Comparison of ENCODE assay signal across 9 cellular contexts in genomic region chr3:10193692-10194327, GRCh38. TPM values are rescaled to one million over a fixed set of nuclear protein-coding genes. Genes with fewer than 3 reads are reported as not detected.
A peak's percentile ranks its signal among the peaks of the same experiment; 100 is the strongest.
DNase-seq lines count a peak whose midpoint lies in the region; ATAC-seq and TF ChIP-seq lines count a peak whose summit lies in the region.
"Had no signal": no experiment of that assay in that cellular context is flagged by ENCODE, and none has a peak within 500 bp of the region (broad histone marks: within the 10 kb centered on the region; RNA-seq: fewer than 3 reads in every experiment).

No MANE protein-coding gene starts in this region.

- H3K9me3 Mint-ChIP-seq in Caco-2 (ENCODE audit: unreplicated experiment) (no peaks in the 10 kb centered on the region), WTC11 (no peaks in the 10 kb centered on the region)

- DNase-seq in Caco-2 (no peak), WTC11 (ENCODE audit: low spot score) (no peak), foreskin keratinocyte (no peak), sigmoid colon (no peak), SK-N-DZ (ENCODE audit: low spot score) (no peak), GM10266 (ENCODE audit: extremely low spot score) (no peak)
- DNase-seq: MV-4-11 had no signal

- no peaks in the 10 kb centered on the region for H3K27me3 ChIP-seq in Caco-2 (replicated peaks; ENCODE audit: control insufficient read depth, insufficient read depth, low read length)
- no peaks in the 10 kb centered on the region for H3K27me3 ChIP-seq in foreskin keratinocyte
- no peaks in the 10 kb centered on the region for H3K27me3 ChIP-seq in sigmoid colon

- H3K27ac Mint-ChIP-seq in Caco-2 (ENCODE audit: unreplicated experiment) (peak overlapping the region; percentile 76), WTC11 (peak overlapping the region; percentile 78)

- H3K36me3 Mint-ChIP-seq in Caco-2 (ENCODE audit: insufficient read depth, unreplicated experiment) (peaks cover 6% of the 10 kb centered on the region), WTC11 (no peaks in the 10 kb centered on the region)

- TF ChIP-seq CTCF in Caco-2 (IDR thresholded peaks at IDR 0.05; ENCODE audit: insufficient read depth in 1 of 2, low read depth in 1 of 2, low read length in 1 of 2, severe bottlenecking in 1 of 2, unreplicated experiment in 1 of 2) = no peak
- TF ChIP-seq CTCF in WTC11 (IDR thresholded peaks at IDR 0.05) = no peak
- TF ChIP-seq CTCF in foreskin keratinocyte (conservative IDR thresholded peaks at IDR 0.05) = no peak
- TF ChIP-seq CTCF in sigmoid colon (IDR thresholded peaks at IDR 0.05) = no peak
- TF ChIP-seq CTCF in GM10266 (IDR thresholded peaks at IDR 0.05; ENCODE audit: control insufficient read depth, insufficient read depth, low read depth, missing control alignments) = no peak

- BruUV-seq in Caco-2 (replicated peaks; lab: Mats Ljungman, UMichigan) = no TSS peak

- peak overlapping the region; percentile 99 for H3K27ac ChIP-seq in foreskin keratinocyte
- H3K27ac ChIP-seq in sigmoid colon = peak overlapping the region; percentile 84 to 90 (median 86)

- intact Hi-C loops in Caco-2 (cut with micrococcal nuclease; ENCODE audit: unreplicated experiment) = no loop called here
- intact Hi-C loops in sigmoid colon (cut with DNase I) = no loop called here

- no peak overlapping the region for H3K4me3 ChIP-seq in Caco-2 (ENCODE audit: low read depth, low read length)
- no peak overlapping the region for H3K4me3 ChIP-seq in sigmoid colon

- no peak overlapping the region for H3K4me3 Mint-ChIP-seq in Caco-2 (ENCODE audit: unreplicated experiment)
- H3K4me3 Mint-ChIP-seq in WTC11 = no peak overlapping the region

- POLR2A ChIA-PET in Caco-2 (lab: Charles Lee) = interaction anchor here (1.1 kb wide), 1 partner anchor 10 kb away, joined by 3 read pairs; no protein-coding TSS in a partner anchor
- POLR2A ChIA-PET in WTC11 (lab: Charles Lee) = interaction anchor here (0.6 kb wide), 1 partner anchor 44 kb away, joined by 5 read pairs; no protein-coding TSS in a partner anchor

- H3K4me1 ChIP-seq in Caco-2 (peaks cover 48% of the 10 kb centered on the region), foreskin keratinocyte (peaks cover 55% of the 10 kb centered on the region), sigmoid colon (peaks cover 0 to 80% (median 73%) of the 10 kb centered on the region in 4 donors)

- H3K9me3 ChIP-seq in Caco-2 (no peaks in the 10 kb centered on the region), sigmoid colon (no peaks in the 10 kb centered on the region)

- TF ChIP-seq POLR2A in sigmoid colon (IDR thresholded peaks at IDR 0.05) = no peak

- no peak for ATAC-seq in WTC11
- ATAC-seq in foreskin keratinocyte = no peak
- no peak for ATAC-seq in HG03439 (IDR thresholded peaks at IDR 0.05; ENCODE audit: unreplicated experiment)
- ATAC-seq in HG03469 (IDR thresholded peaks at IDR 0.05; ENCODE audit: unreplicated experiment) = no peak

- TF ChIP-seq EP300 in sigmoid colon (IDR thresholded peaks at IDR 0.05) = no peak

- WGBS in sigmoid colon, 2 donors = 78 to 93% methylated on average over 14 of the region's 14 CpGs

- H3K4me1 Mint-ChIP-seq in Caco-2 (ENCODE audit: low read depth, unreplicated experiment) = peaks cover 32% of the 10 kb centered on the region
- H3K4me1 Mint-ChIP-seq in WTC11 = peaks cover 8% of the 10 kb centered on the region

- H3K36me3 ChIP-seq in Caco-2 (ENCODE audit: control insufficient read depth, insufficient read depth, low read length) = peaks cover 1% of the 10 kb centered on the region; the same call in 1 of the 2 replicates
- H3K36me3 ChIP-seq in sigmoid colon = no peaks in the 10 kb centered on the region

- H3K27me3 Mint-ChIP-seq in Caco-2 (ENCODE audit: insufficient read depth, unreplicated experiment) (no peaks in the 10 kb centered on the region), WTC11 (ENCODE audit: low read depth) (no peaks in the 10 kb centered on the region)

- CTCF ChIA-PET in Caco-2 (lab: Charles Lee) (interaction anchor here (0.8 to 2.3 kb wide), 2 partner anchors 10 to 26 kb away, joined by 3 to 6 read pairs; no protein-coding TSS in a partner anchor), WTC11 (lab: Charles Lee) (interaction anchor here (0.7 to 1.8 kb wide), 5 partner anchors 10 to 70 kb away, joined by 3 to 7 read pairs (median 4); no protein-coding TSS in a partner anchor)

TF ChIP-seq in WTC11, 78 proteins besides CTCF, POLR2A, EP300 and RAD21:
- TF ChIP-seq ZNF423 (CRISPR knock-in tag; IDR thresholded peaks at IDR 0.05) (no peak), ZSCAN18 (CRISPR knock-in tag; IDR thresholded peaks at IDR 0.05) (no peak), TEAD1 (CRISPR knock-in tag; IDR thresholded peaks at IDR 0.05) (no peak), ZNF138 (CRISPR knock-in tag; conservative IDR thresholded peaks at IDR 0.05) (no peak), JUN (CRISPR knock-in tag; IDR thresholded peaks at IDR 0.05) (no peak), ZBTB21 (CRISPR knock-in tag; IDR thresholded peaks at IDR 0.05; ENCODE audit: borderline replicate concordance) (no peak), USF1 (CRISPR knock-in tag; IDR thresholded peaks at IDR 0.05) (no peak), TCF7 (CRISPR knock-in tag; IDR thresholded peaks at IDR 0.05; ENCODE audit: low read depth) (no peak), HMGA2 (CRISPR knock-in tag; IDR thresholded peaks at IDR 0.05) (no peak), AR (CRISPR knock-in tag; IDR thresholded peaks at IDR 0.05) (no peak), TEAD4 (CRISPR knock-in tag; IDR thresholded peaks at IDR 0.05) (no peak)

RNA-seq across cellular contexts. Expression of gene IRAK2, which starts 29.1 kb away (rescaled TPM):
- total RNA-seq in Caco-2 (2022) = 3.8 and 4.2 TPM in 2 replicates
- 0.71 to 1.4 TPM (median 0.73 TPM) in 3 replicates for total RNA-seq in WTC11 (2021)
- total RNA-seq in foreskin keratinocyte = 5.6 and 7.1 TPM in 2 replicates
- 2.8 and 3.4 TPM in 2 replicates for polyA plus RNA-seq in foreskin keratinocyte
- total RNA-seq in sigmoid colon = 1 to 10 TPM; 1.1 to 6.1 (median 3.7) TPM
- polyA plus RNA-seq in sigmoid colon = 1 to 10 TPM; 1.2 to 2.8 (median 2.8) TPM
- polyA plus RNA-seq in SK-N-DZ (2014; cell fraction: cytosol; rRNA removed) = 4.0 and 4.6 TPM in 2 replicates
- 2.1 TPM in 2 replicates for polyA plus RNA-seq in SK-N-DZ (2014; cell fraction: nucleus; rRNA removed)

RNA-seq across cellular contexts. Expression of gene VHL, which starts 52.2 kb away (rescaled TPM):
- total RNA-seq in Caco-2 (2022) (80.7 and 84.1 TPM in 2 replicates), WTC11 (2021) (49.5 to 51.3 TPM (median 50.7 TPM) in 3 replicates), foreskin keratinocyte (32.4 and 34.2 TPM in 2 replicates), sigmoid colon (10 to 100 TPM; 20.1 to 29.9 (median 25.8) TPM)
- polyA plus RNA-seq in foreskin keratinocyte (8.7 and 10.7 TPM in 2 replicates), sigmoid colon (10 to 100 TPM; 20.4 to 35.4 (median 28.9) TPM)
- polyA plus RNA-seq in SK-N-DZ (2014; cell fraction: cytosol; rRNA removed) = 114 TPM in 2 replicates
- polyA plus RNA-seq in SK-N-DZ (2014; cell fraction: nucleus; rRNA removed) = 77.9 and 80.3 TPM in 2 replicates

RNA-seq across cellular contexts. Expression of gene TATDN2, which starts 54.4 kb away (rescaled TPM):
- total RNA-seq in Caco-2 (2022) = 29.3 and 32.1 TPM in 2 replicates
- total RNA-seq in WTC11 (2021) = 23.2 to 31.7 TPM (median 24.7 TPM) in 3 replicates
- total RNA-seq in foreskin keratinocyte = 25.7 and 27.4 TPM in 2 replicates
- 19.1 and 20.6 TPM in 2 replicates for polyA plus RNA-seq in foreskin keratinocyte
- 10 to 100 TPM; 11.2 to 23.3 (median 12.6) TPM for total RNA-seq in sigmoid colon
- polyA plus RNA-seq in sigmoid colon = 10 to 100 TPM; 13.4 to 25.7 (median 17.4) TPM
- polyA plus RNA-seq in SK-N-DZ (2014; cell fraction: cytosol; rRNA removed) = 20.9 and 23.5 TPM in 2 replicates
- polyA plus RNA-seq in SK-N-DZ (2014; cell fraction: nucleus; rRNA removed) = 11.7 and 22.3 TPM in 2 replicates
